In genomic region chr13:49248433-49249002, GRCh38 we compare ENCODE assay signal across 8 cellular contexts. TPM values are rescaled to one million over a fixed set of nuclear protein-coding genes. Genes with fewer than 3 reads are reported as not detected.
DNase-seq lines count a peak whose midpoint lies in the region; ATAC-seq, FAIRE-seq and TF ChIP-seq lines count a peak whose summit lies in the region.

No MANE protein-coding gene starts in this region.

- H3K27ac ChIP-seq in layer of hippocampus (ENCODE audit: low read depth, low read length) = peak overlapping the region; percentile 86

- H3K27me3 ChIP-seq in bronchial epithelial cell (ENCODE audit: control insufficient read depth, insufficient read depth, low read length) = no peaks in the 10 kb centered on the region
- H3K27me3 ChIP-seq in layer of hippocampus (ENCODE audit: control insufficient read depth, insufficient read depth, low read length) = no peaks in the 10 kb centered on the region

- ATAC-seq in GM21423 (IDR thresholded peaks at IDR 0.05; ENCODE audit: unreplicated experiment) = peak; percentile 4

- DNase-seq in D341Med (ENCODE audit: low spot score) = peak; percentile 36
- DNase-seq in NB4 (ENCODE audit: low read depth) = no peak
- peak; percentile 15 for DNase-seq in bronchial epithelial cell (ENCODE audit: low read depth)
- peak; percentile 21 for DNase-seq in stromal cell of bone marrow (ENCODE audit: low read depth)
- DNase-seq in NCI-H510A (lab: John Stamatoyannopoulos, UW) = no peak
- DNase-seq in DMS 273 treated with DMSO at 0.1 percent for 48 hours (lab: John Stamatoyannopoulos, UW) = no peak

- H3K36me3 ChIP-seq in bronchial epithelial cell (ENCODE audit: control insufficient read depth, insufficient read depth, low read length) = no peaks in the 10 kb centered on the region

- H3K4me3 ChIP-seq in NB4 (ENCODE audit: low read depth, low read length) = peak overlapping the region; percentile 92
- H3K4me3 ChIP-seq in bronchial epithelial cell (ENCODE audit: low read depth, low read length) = peak overlapping the region; percentile 82

- TF ChIP-seq CTCF in NB4 (IDR thresholded peaks at IDR 0.05; ENCODE audit: low read depth, low read length) = peak; percentile 10
- TF ChIP-seq CTCF in bronchial epithelial cell (IDR thresholded peaks at IDR 0.05; ENCODE audit: insufficient read depth, low read length, severe bottlenecking) = peak; percentile 11

- no peak for FAIRE-seq in bronchial epithelial cell (lab: Jason Lieb, UNC)

- no peak for TF ChIP-seq POLR2A in NB4 (IDR thresholded peaks at IDR 0.05; ENCODE audit: extremely low read depth, insufficient read length)

RNA-seq across cellular contexts. Expression of gene CDADC1, which starts 0.8 kb away (rescaled TPM):
- total RNA-seq in bronchial epithelial cell = 5.9 and 6.6 TPM in 2 replicates

RNA-seq across cellular contexts. Expression of gene MLNR, which starts 28.4 kb away (rescaled TPM):
- not detected in 2 replicates for total RNA-seq in bronchial epithelial cell

Comparison
In these comparisons a context has a peak if more than half of its experiments do, and no peak if none do; other contexts are left out.
1. DNase-seq: peak in D341Med (single experiment), bronchial epithelial cell (single experiment) and stromal cell of bone marrow (single experiment); none in NB4 (single experiment), NCI-H510A (single experiment) and DMS 273 treated with DMSO at 0.1 percent for 48 hours (single experiment).